Comparison of ENCODE assay signal across 15 cellular contexts in genomic region chr2:8314063-8314462, GRCh38.
A peak's percentile ranks its signal among the peaks of the same experiment; 100 is the strongest.
DNase-seq lines count a peak whose midpoint lies in the region; ATAC-seq and TF ChIP-seq lines count a peak whose summit lies in the region.
"Had no signal": no experiment of that assay in that cellular context is flagged by ENCODE, and none has a peak within 500 bp of the region (broad histone marks: within the 10 kb centered on the region; RNA-seq: fewer than 3 reads in every experiment).

No MANE protein-coding gene starts in this region.

- H3K36me3 ChIP-seq in hepatocyte (replicated peaks; ENCODE audit: insufficient read depth, low read depth) (no peaks in the 10 kb centered on the region), upper lobe of right lung (no peaks in the 10 kb centered on the region), thyroid gland (no peaks in the 10 kb centered on the region)

- H3K4me1 ChIP-seq in hepatocyte (ENCODE audit: insufficient read depth) = peaks cover 21% of the 10 kb centered on the region
- H3K4me1 ChIP-seq in upper lobe of right lung = peaks cover 17% of the 10 kb centered on the region
- peaks cover 0 to 4% of the 10 kb centered on the region in 2 donors for H3K4me1 ChIP-seq in thyroid gland
- H3K4me1 ChIP-seq: body of pancreas had no signal

- DNase-seq in Right ventricle myocardium superior (no peak), left cardiac atrium (no peak), OCI-M1 (lab: John Stamatoyannopoulos, UW) (peak; percentile 64), hepatocyte (ENCODE audit: low spot score) (no peak), upper lobe of right lung (no peak), NCI-H2029 (lab: John Stamatoyannopoulos, UW) (no peak), thyroid gland (no peak), SHP77 (lab: John Stamatoyannopoulos, UW) (no peak)
- DNase-seq: activated CD4-positive, alpha-beta T cell treated with anti-CD3 and anti-CD28 coated beads for 36 hours; CD4-positive, alpha-beta memory T cell; cortex of kidney; NCI-H69; stimulated activated CD4-positive, alpha-beta T cell treated with anti-CD3 and anti-CD28 coated beads, Interleukin-15, amount 100 ng/mL, for 24 hours had no signal

- H3K9me3 ChIP-seq in hepatocyte (ENCODE audit: low read depth) = no peaks in the 10 kb centered on the region
- no peaks in the 10 kb centered on the region for H3K9me3 ChIP-seq in upper lobe of right lung
- H3K9me3 ChIP-seq in thyroid gland = no peaks in the 10 kb centered on the region
- H3K9me3 ChIP-seq: body of pancreas had no signal

- peak; percentile 52 for ATAC-seq in Right ventricle myocardium superior (ENCODE audit: poor library complexity)
- no peak for ATAC-seq in left cardiac atrium
- ATAC-seq in upper lobe of right lung = peak; percentile 84
- ATAC-seq: activated CD4-positive, alpha-beta T cell treated with anti-CD3 and anti-CD28 coated beads for 36 hours; body of pancreas had no signal

- H3K27ac ChIP-seq in hepatocyte (peak overlapping the region; percentile 89), upper lobe of right lung (no peak overlapping the region), thyroid gland (no peak overlapping the region)
- H3K27ac ChIP-seq: body of pancreas, RWPE1 had no signal

- H3K9me2 ChIP-seq in hepatocyte (replicated peaks; ENCODE audit: insufficient read depth) = no peaks in the 10 kb centered on the region

- H3K27me3 ChIP-seq in hepatocyte = no peaks in the 10 kb centered on the region
- H3K27me3 ChIP-seq in upper lobe of right lung = no peaks in the 10 kb centered on the region
- H3K27me3 ChIP-seq in thyroid gland = no peaks in the 10 kb centered on the region
- H3K27me3 ChIP-seq: body of pancreas had no signal

- H3K79me2 ChIP-seq in hepatocyte = no peaks in the 10 kb centered on the region

- TF ChIP-seq POLR2A in thyroid gland (IDR thresholded peaks at IDR 0.05) = no peak

- no peaks in the 10 kb centered on the region for H4K20me1 ChIP-seq in hepatocyte (ENCODE audit: insufficient read depth, poor library complexity, severe bottlenecking)

- 98% methylated on average over 3 of the region's 3 CpGs for WGBS in hepatocyte (ENCODE audit: low lambda C conversion rate, missing lambda C conversion rate)
- 81 to 92% methylated on average over 3 of the region's 3 CpGs for WGBS in thyroid gland, 2 donors

- H2AFZ ChIP-seq in hepatocyte = no peak overlapping the region

- intact Hi-C loops in Right ventricle myocardium superior (cut with DNase I) = no loop called here
- intact Hi-C loops in left cardiac atrium (cut with DNase I) = no loop called here
- intact Hi-C loops in upper lobe of right lung (cut with DNase I) = no loop called here
- intact Hi-C loops in thyroid gland (cut with DNase I) = no loop called here

- no peak overlapping the region for H3K4me2 ChIP-seq in hepatocyte

- no peak for TF ChIP-seq CTCF in hepatocyte (IDR thresholded peaks at IDR 0.05; ENCODE audit: poor library complexity)
- TF ChIP-seq CTCF in upper lobe of right lung (IDR thresholded peaks at IDR 0.05) = no peak
- no peak for TF ChIP-seq CTCF in thyroid gland (IDR thresholded peaks at IDR 0.05)

- H3K4me3 ChIP-seq in hepatocyte = no peak overlapping the region
- H3K4me3 ChIP-seq in upper lobe of right lung = no peak overlapping the region
- H3K4me3 ChIP-seq in thyroid gland (replicated peaks in 1 of 3) = no peak overlapping the region
- H3K4me3 ChIP-seq: body of pancreas had no signal

Comparison
In these comparisons a context has a peak if more than half of its experiments do, and no peak if none do; other contexts are left out.
1. ATAC-seq: peak in Right ventricle myocardium superior (single experiment) and upper lobe of right lung (single experiment); none in left cardiac atrium (0 of 2).